Comparison of ENCODE assay signal across 6 cellular contexts in genomic region chr3:107557743-107558142, GRCh38.
"Had no signal": no experiment of that assay in that cellular context is flagged by ENCODE, and none has a peak within 500 bp of the region (broad histone marks: within the 10 kb centered on the region; RNA-seq: fewer than 3 reads in every experiment).

No MANE protein-coding gene starts in this region.

- H3K27ac Mint-ChIP-seq: GM23338, HFFc6 had no signal

- H3K9me3 ChIP-seq: HAP-1 had no signal

- H2AFZ ChIP-seq: GM23338 had no signal

- H3K4me2 ChIP-seq: GM23338 had no signal

- ATAC-seq: GM23338, HCT116, K562 had no signal

- DNase-seq: HFFc6, IMR-90 had no signal

- H3K4me3 Mint-ChIP-seq: GM23338, HFFc6 had no signal

- H3K9me3 Mint-ChIP-seq: GM23338, HFFc6 had no signal
